Comparison of ENCODE assay signal across 6 cellular contexts in the genomic region with DNA sequence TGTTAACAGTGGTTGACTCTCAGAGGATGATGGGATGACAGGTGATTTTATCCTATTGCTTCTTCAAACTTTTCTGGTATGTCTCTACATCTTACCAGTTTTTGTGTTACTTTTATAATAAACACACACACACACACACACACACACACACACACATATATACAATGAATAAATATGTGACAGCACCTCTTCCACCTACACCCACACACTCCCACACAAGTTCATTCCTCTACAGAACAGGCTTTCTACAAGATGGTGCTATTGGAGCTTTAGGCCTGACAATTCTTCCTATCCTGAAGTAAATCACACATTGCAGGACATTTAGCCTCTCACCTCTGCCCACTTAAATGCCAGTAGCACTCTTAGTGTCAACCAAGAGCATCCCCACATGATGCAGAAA.
"Had no signal": no experiment of that assay in that cellular context is flagged by ENCODE, and none has a peak within 500 bp of the region (broad histone marks: within the 10 kb centered on the region; RNA-seq: fewer than 3 reads in every experiment).

No MANE protein-coding gene starts in this region.

- H3K27ac ChIP-seq: HL-60, KMS-11 had no signal

- H3K4me3 ChIP-seq: K562 had no signal

- DNase-seq: IMR-90, KBM-7, KG1 had no signal
